ENCODE assay signal across 17 cellular contexts in genomic region chr6:34926655-34927054, GRCh38. TPM values are rescaled to one million over a fixed set of nuclear protein-coding genes. Genes with fewer than 3 reads are reported as not detected.
A peak's percentile ranks its signal among the peaks of the same experiment; 100 is the strongest.
DNase-seq lines count a peak whose midpoint lies in the region; TF ChIP-seq lines count a peak whose summit lies in the region.
"Had no signal": no experiment of that assay in that cellular context is flagged by ENCODE, and none has a peak within 500 bp of the region (broad histone marks: within the 10 kb centered on the region; RNA-seq: fewer than 3 reads in every experiment).

No MANE protein-coding gene starts in this region.

- H2BK120ac ChIP-seq in H9 (ENCODE audit: low read depth, low read length, poor library complexity, severe bottlenecking) = no peak overlapping the region

- peak overlapping the region; percentile 37 for H3K27ac ChIP-seq in epithelial cell of prostate
- H3K27ac ChIP-seq in H9 (ENCODE audit: insufficient read length, low read depth, low read length) = no peak overlapping the region
- H3K27ac ChIP-seq: colonic mucosa, psoas muscle had no signal

- peaks cover 11% of the 10 kb centered on the region for H3K27me3 Mint-ChIP-seq in H9 (ENCODE audit: low read depth)
- H3K27me3 Mint-ChIP-seq: naive thymus-derived CD8-positive, alpha-beta T cell had no signal

- no peaks in the 10 kb centered on the region for H3K27me3 ChIP-seq in MG63
- no peaks in the 10 kb centered on the region for H3K27me3 ChIP-seq in H9 (ENCODE audit: insufficient read depth, low read length)
- H3K27me3 ChIP-seq: colonic mucosa had no signal

- no peak overlapping the region for H3K27ac Mint-ChIP-seq in H9
- H3K27ac Mint-ChIP-seq: activated naive CD8-positive, alpha-beta T cell treated with anti-CD3 and anti-CD28 coated beads, Interleukin-2, amount 10 ng/mL, durations not matched to agents 7 days and 5 days; T-helper 1 cell treated with Interleukin-12 subunit alpha and Interleukin-12 subunit beta and Interleukin-4 antibody, amounts not matched to agents 30 μg/mL and 1 μg/mL, for 36 hours had no signal

- no peak overlapping the region for H3K56ac ChIP-seq in H9 (ENCODE audit: insufficient read length, low read depth, low read length)

- H3K79me1 ChIP-seq in H9 (ENCODE audit: insufficient read depth, low read depth, low read length, poor library complexity, severe bottlenecking) = peaks cover 2% of the 10 kb centered on the region

- no peak overlapping the region for H3K4me2 ChIP-seq in H9 (ENCODE audit: insufficient read depth, insufficient read length, low read length)

- peaks cover 42 to 54% of the 10 kb centered on the region in 2 experiments for H3K4me1 Mint-ChIP-seq in H9

- no peak overlapping the region for H3K4me3 Mint-ChIP-seq in H9
- H3K4me3 Mint-ChIP-seq: activated naive CD8-positive, alpha-beta T cell treated with anti-CD3 and anti-CD28 coated beads, Interleukin-2, amount 10 ng/mL, durations not matched to agents 7 days and 5 days; naive thymus-derived CD8-positive, alpha-beta T cell; T-helper 1 cell treated with Interleukin-12 subunit alpha and Interleukin-12 subunit beta and Interleukin-4 antibody, amounts not matched to agents 30 μg/mL and 1 μg/mL, for 36 hours had no signal

- H3K9me3 ChIP-seq in MG63 = no peaks in the 10 kb centered on the region
- no peaks in the 10 kb centered on the region for H3K9me3 ChIP-seq in H9 (ENCODE audit: control insufficient read depth, low read depth, low read length)
- H3K9me3 ChIP-seq: colonic mucosa, psoas muscle had no signal

- no peak overlapping the region for H4K5ac ChIP-seq in H9 (ENCODE audit: insufficient read length, low read depth, low read length)

- H2BK12ac ChIP-seq in H9 (ENCODE audit: insufficient read length, low read depth, low read length) = no peak overlapping the region

- H3K18ac ChIP-seq in H9 (ENCODE audit: insufficient read length, low read depth, low read length) = no peak overlapping the region

- H3K23ac ChIP-seq in H9 (ENCODE audit: insufficient read length, low read depth, low read length) = no peak overlapping the region

- no peaks in the 10 kb centered on the region for H3K9me3 Mint-ChIP-seq in H9
- H3K9me3 Mint-ChIP-seq: activated naive CD8-positive, alpha-beta T cell treated with anti-CD3 and anti-CD28 coated beads, Interleukin-2, amount 10 ng/mL, durations not matched to agents 7 days and 5 days; naive thymus-derived CD8-positive, alpha-beta T cell; T-helper 1 cell treated with Interleukin-12 subunit alpha and Interleukin-12 subunit beta and Interleukin-4 antibody, amounts not matched to agents 30 μg/mL and 1 μg/mL, for 36 hours had no signal

- H3K4ac ChIP-seq in H9 (ENCODE audit: low read depth, low read length) = no peak overlapping the region

- no peak overlapping the region for H3K14ac ChIP-seq in H9 (ENCODE audit: insufficient read depth, low read length)

- H3K4me3 ChIP-seq in MG63 = no peak overlapping the region
- H3K4me3 ChIP-seq: colonic mucosa, psoas muscle had no signal

- no peak overlapping the region for H3K9ac ChIP-seq in H9 (ENCODE audit: extremely low read depth, insufficient read length, low read length)

- H3T11ph ChIP-seq in H9 (ENCODE audit: low read length) = no peak overlapping the region

- H4K8ac ChIP-seq in H9 (replicated peaks; ENCODE audit: insufficient read length, low read depth, low read length) = no peak overlapping the region

- no peak overlapping the region for H4K91ac ChIP-seq in H9 (ENCODE audit: insufficient read length, low read depth, low read length)

- peak; percentile 52 for DNase-seq in GM03348 (ENCODE audit: low spot score)
- DNase-seq in MG63 = peak; percentile 46
- peak; percentile 34 for DNase-seq in epithelial cell of prostate (ENCODE audit: low read depth, low spot score)
- peak; percentile 76 for DNase-seq in renal cortical epithelial cell (ENCODE audit: low read depth)
- no peak for DNase-seq in H9
- DNase-seq in COLO668 (lab: John Stamatoyannopoulos, UW; ENCODE audit: unreplicated experiment) = no peak
- DNase-seq in activated gamma-delta T cell (lab: John Stamatoyannopoulos, UW) = no peak
- DNase-seq in NCI-H2107 (lab: John Stamatoyannopoulos, UW) = no peak
- DNase-seq: activated naive CD8-positive, alpha-beta T cell treated with anti-CD3 and anti-CD28 coated beads, Interleukin-2, amount 10 ng/mL, durations not matched to agents 7 days and 5 days; activated T-cell treated with anti-CD3 and anti-CD28 coated beads for 4 hours; colonic mucosa; erythroblast; hippocampal formation; left ventricle myocardium superior; naive thymus-derived CD8-positive, alpha-beta T cell; psoas muscle had no signal

- H3K23me2 ChIP-seq in H9 (ENCODE audit: insufficient read length, low read depth, low read length, poor library complexity, severe bottlenecking) = no peaks in the 10 kb centered on the region

- H2AFZ ChIP-seq in H9 (ENCODE audit: low read length) = no peak overlapping the region

- TF ChIP-seq CTCF in H9 (conservative IDR thresholded peaks at IDR 0.05) = no peak

- H2AK5ac ChIP-seq in H9 (ENCODE audit: insufficient read length, low read length) = no peak overlapping the region

- no peaks in the 10 kb centered on the region for H3K79me2 ChIP-seq in H9 (ENCODE audit: insufficient read depth, low read length)

- H4K20me1 ChIP-seq in H9 (ENCODE audit: control insufficient read depth, insufficient read depth, insufficient read length) = no peaks in the 10 kb centered on the region

- no peak overlapping the region for H2BK20ac ChIP-seq in H9 (ENCODE audit: low read depth, low read length, poor library complexity, severe bottlenecking)

- no peak overlapping the region for H2BK5ac ChIP-seq in H9 (ENCODE audit: insufficient read length, low read length)

- H3K4me1 ChIP-seq in H9 (ENCODE audit: insufficient read depth, low read length) = peaks cover 5% of the 10 kb centered on the region; the same call in 1 of the 2 replicates
- H3K4me1 ChIP-seq: colonic mucosa, psoas muscle had no signal

- no peaks in the 10 kb centered on the region for H3K36me3 Mint-ChIP-seq in H9 (ENCODE audit: insufficient read depth in 1 of 3, low read depth in 3 of 3)
- H3K36me3 Mint-ChIP-seq: activated naive CD8-positive, alpha-beta T cell treated with anti-CD3 and anti-CD28 coated beads, Interleukin-2, amount 10 ng/mL, durations not matched to agents 7 days and 5 days; naive thymus-derived CD8-positive, alpha-beta T cell had no signal

- H2BK15ac ChIP-seq in H9 (ENCODE audit: low read depth, low read length) = no peak overlapping the region

- no peaks in the 10 kb centered on the region for H3K36me3 ChIP-seq in MG63
- H3K36me3 ChIP-seq: colonic mucosa had no signal

RNA-seq across cellular contexts. Expression of gene ANKS1A, which starts 37.6 kb away (rescaled TPM):
- 15.8 and 20.9 TPM in 2 replicates for total RNA-seq in MG63 (2014; rRNA removed; shearing (Covaris generic); ENCODE audit: low replicate concordance)
- total RNA-seq in renal cortical epithelial cell (11.6 and 24.5 TPM in 2 replicates), H9 (2021) (24.4 and 26.5 TPM in 2 replicates)

RNA-seq across cellular contexts. Expression of gene TAF11, which starts 38.8 kb away (rescaled TPM):
- 169 and 174 TPM in 2 replicates for total RNA-seq in MG63 (2014; rRNA removed; shearing (Covaris generic); ENCODE audit: low replicate concordance)
- total RNA-seq in renal cortical epithelial cell = 17.0 and 22.2 TPM in 2 replicates
- total RNA-seq in H9 (2021) = 49.4 and 49.9 TPM in 2 replicates

Comparison
In these comparisons a context has a peak if more than half of its experiments do, and no peak if none do; other contexts are left out.
1. DNase-seq: peak in GM03348 (single experiment), MG63 (single experiment), epithelial cell of prostate (single experiment) and renal cortical epithelial cell (single experiment); none in H9 (single experiment), COLO668 (single experiment), activated gamma-delta T cell (single experiment) and NCI-H2107 (single experiment).